In the genomic region with DNA sequence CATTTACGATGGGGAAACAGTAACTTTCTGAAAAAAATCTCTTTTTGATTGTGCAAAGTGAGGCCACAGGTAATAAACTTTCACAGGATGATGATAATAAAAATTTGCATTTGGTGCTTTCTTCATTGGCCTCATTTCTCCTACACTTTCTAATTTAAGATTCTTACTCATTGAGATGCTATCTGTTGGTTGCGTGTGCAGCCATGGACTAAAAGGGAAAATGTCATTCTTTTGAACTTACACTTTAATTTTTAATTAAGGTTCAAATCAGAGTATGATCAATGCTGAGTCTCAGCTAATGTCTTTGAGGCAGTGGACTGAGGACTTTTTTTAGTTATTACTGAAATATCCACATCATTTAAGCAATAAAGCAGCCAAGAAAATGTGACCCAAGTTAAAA, we compare ENCODE assay signal across 23 cellular contexts.
"Had no signal": no experiment of that assay in that cellular context is flagged by ENCODE, and none has a peak within 500 bp of the region (broad histone marks: within the 10 kb centered on the region; RNA-seq: fewer than 3 reads in every experiment).

No MANE protein-coding gene starts in this region.

- H3K27ac Mint-ChIP-seq: endodermal cell; natural killer cell treated with Interleukin-12 subunit alpha and Interleukin-12 subunit beta and Interleukin-15 and Interleukin-18, amount 100 ng/mL, for 72 hours; stimulated activated naive CD8-positive, alpha-beta T cell treated with anti-CD3 and anti-CD28 coated beads, Interleukin-15, Interleukin-2, amounts not matched to agents 100 ng/mL and 50 ng/mL, for 24 hours had no signal

- H3K36me3 ChIP-seq: gastrocnemius medialis, neutrophil, prostate gland, right atrium auricular region, thoracic aorta, uterus had no signal

- H3K9me3 Mint-ChIP-seq: endodermal cell; natural killer cell treated with Interleukin-12 subunit alpha and Interleukin-12 subunit beta and Interleukin-15 and Interleukin-18, amount 100 ng/mL, for 72 hours; neural crest cell; stimulated activated memory B cell treated with anti-CD40 and anti-IgM and Interleukin-4, amounts not matched to agents 10 μg/mL and 1 μg/mL and 100 μg/mL, for 72 hours; stimulated activated naive CD8-positive, alpha-beta T cell treated with anti-CD3 and anti-CD28 coated beads, Interleukin-15, Interleukin-2, amounts not matched to agents 100 ng/mL and 50 ng/mL, for 24 hours had no signal

- DNase-seq: dorsolateral prefrontal cortex; effector CD8-positive, alpha-beta T cell; endodermal cell; foreskin fibroblast; gastrocnemius medialis; head of caudate nucleus; left ventricle myocardium superior; lower lobe of right lung; naive B cell; stimulated activated CD4-positive, alpha-beta T cell treated with anti-CD3 and anti-CD28 coated beads, Interleukin-4, amount 100 ng/mL, for 4 hours; transverse colon; upper lobe of right lung; uterus had no signal

- H3K27me3 ChIP-seq: gastrocnemius medialis, neutrophil, right atrium auricular region, transverse colon, upper lobe of right lung, uterus had no signal

- H3K4me3 Mint-ChIP-seq: endodermal cell; naive B cell; natural killer cell treated with Interleukin-12 subunit alpha and Interleukin-12 subunit beta and Interleukin-15 and Interleukin-18, amount 100 ng/mL, for 72 hours; neural crest cell; stimulated activated memory B cell treated with anti-CD40 and anti-IgM and Interleukin-4, amounts not matched to agents 10 μg/mL and 1 μg/mL and 100 μg/mL, for 72 hours; stimulated activated naive CD8-positive, alpha-beta T cell treated with anti-CD3 and anti-CD28 coated beads, Interleukin-15, Interleukin-2, amounts not matched to agents 100 ng/mL and 50 ng/mL, for 24 hours had no signal

- H3K4me1 Mint-ChIP-seq: neural crest cell had no signal

- H2AFZ ChIP-seq: parathyroid adenoma had no signal

- H3K27me3 Mint-ChIP-seq: naive B cell; natural killer cell treated with Interleukin-12 subunit alpha and Interleukin-12 subunit beta and Interleukin-15 and Interleukin-18, amount 100 ng/mL, for 72 hours; stimulated activated memory B cell treated with anti-CD40 and anti-IgM and Interleukin-4, amounts not matched to agents 10 μg/mL and 1 μg/mL and 100 μg/mL, for 72 hours; stimulated activated naive CD8-positive, alpha-beta T cell treated with anti-CD3 and anti-CD28 coated beads, Interleukin-15, Interleukin-2, amounts not matched to agents 100 ng/mL and 50 ng/mL, for 24 hours had no signal

- H3K79me2 ChIP-seq: parathyroid adenoma had no signal

- H3K4me1 ChIP-seq: gastrocnemius medialis, parathyroid adenoma, prostate gland, right atrium auricular region, transverse colon, uterus had no signal

- H3K9me3 ChIP-seq: gastrocnemius medialis, lower lobe of right lung, neutrophil, prostate gland, thoracic aorta, transverse colon, upper lobe of right lung, uterus had no signal

- H3K4me3 ChIP-seq: dorsolateral prefrontal cortex, gastrocnemius medialis, lower lobe of right lung, prostate gland, right atrium auricular region, thoracic aorta, transverse colon, upper lobe of right lung, uterus had no signal

- H3K27ac ChIP-seq: dorsolateral prefrontal cortex, epithelial cell of prostate, gastrocnemius medialis, lower lobe of right lung, neutrophil, parathyroid adenoma, prostate gland, right atrium auricular region, thoracic aorta, transverse colon, upper lobe of right lung, uterus had no signal
